ENCODE assay signal across 8 cellular contexts in genomic region chr5:141637693-141638419, GRCh38. TPM values are rescaled to one million over a fixed set of nuclear protein-coding genes. Genes with fewer than 3 reads are reported as not detected.
DNase-seq lines count a peak whose midpoint lies in the region; ATAC-seq and TF ChIP-seq lines count a peak whose summit lies in the region.

No MANE protein-coding gene starts in this region.

- whole genome bisulfite sequencing in H9 (ENCODE audit: extremely low coverage, insufficient read length, low lambda C conversion rate): no CpG with 5 or more reads among the region's 45 CpGs
- WGBS in mesendoderm (ENCODE audit: extremely low coverage, insufficient coverage, low lambda C conversion rate): no CpG with 5 or more reads among the region's 45 CpGs

- H3K4me2 ChIP-seq in H9 (ENCODE audit: insufficient read depth, insufficient read length, low read length): peak overlapping the region; percentile 79
- peak overlapping the region; percentile 85 for H3K4me2 ChIP-seq in mesendoderm (ENCODE audit: low read length)

- CTCF ChIA-PET in Calu3 (lab: Charles Lee): interaction anchor here (0.9 to 2.2 kb wide), 4 partner anchors 13 to 74 kb away, joined by 3 to 25 read pairs (median 4); partner anchors contain the start of genes DIAPH1 and FCHSD1
- CTCF ChIA-PET in activated CD4-positive, alpha-beta memory T cell treated with anti-CD3 and anti-CD28 coated beads, Interleukin-2, amount 10 ng/mL, durations not matched to agents 7 days and 5 days (lab: Charles Lee): interaction anchor here (0.8 to 9.4 kb wide), 20 partner anchors 9 to 331 kb away, joined by 3 to 150 read pairs (median 10); partner anchors contain the start of genes DELE1, DIAPH1, FCHSD1 and RNF14

- DNase-seq in Calu3 (peak; percentile 66), H9 (peak; percentile 94), NCI-H524 treated with DMSO at 0.1 percent for 48 hours (lab: John Stamatoyannopoulos, UW) (peak; percentile 15), mesendoderm (peak; percentile 93), NCI-H1694 treated with DMSO at 0.1 percent for 48 hours (lab: John Stamatoyannopoulos, UW) (no peak)
- DNase-seq in activated CD4-positive, alpha-beta memory T cell treated with anti-CD3 and anti-CD28 coated beads, Interleukin-2, amount 10 ng/mL, durations not matched to agents 7 days and 5 days: peak; percentile 65
- peak; percentile 54 to 63 (median 57) for DNase-seq in effector memory CD8-positive, alpha-beta T cell
- DNase-seq in stimulated activated naive B cell treated with anti-CD40 and anti-IgM and Interleukin-4, amounts not matched to agents 10 μg/mL and 1 μg/mL and 100 μg/mL, for 72 hours: peak; percentile 31

- H3K36me3 ChIP-seq in mesendoderm (ENCODE audit: control insufficient read depth, insufficient read depth, low read length): no peaks in the 10 kb centered on the region

- no peak overlapping the region for H2AFZ ChIP-seq in H9 (ENCODE audit: low read length)

- H3K18ac ChIP-seq in H9 (ENCODE audit: insufficient read length, low read depth, low read length) (peak overlapping the region; percentile 3), mesendoderm (ENCODE audit: low read length) (no peak overlapping the region)

- H3K27ac Mint-ChIP-seq in Calu3 (ENCODE audit: unreplicated experiment) (no peak overlapping the region), H9 (peak overlapping the region in 2 of 3 experiments; percentile 24 to 49; a peak in 3 of 7 replicates)
- peak overlapping the region; percentile 82 for H3K27ac Mint-ChIP-seq in activated CD4-positive, alpha-beta memory T cell treated with anti-CD3 and anti-CD28 coated beads, Interleukin-2, amount 10 ng/mL, durations not matched to agents 7 days and 5 days
- H3K27ac Mint-ChIP-seq in effector memory CD8-positive, alpha-beta T cell: peak overlapping the region; percentile 63 to 78
- H3K27ac Mint-ChIP-seq in stimulated activated naive B cell treated with anti-CD40 and anti-IgM and Interleukin-4, amounts not matched to agents 10 μg/mL and 1 μg/mL and 100 μg/mL, for 72 hours: peak overlapping the region; percentile 93

- H2BK5ac ChIP-seq in H9 (ENCODE audit: insufficient read length, low read length) (no peak overlapping the region), mesendoderm (ENCODE audit: low read length) (no peak overlapping the region)

- peak overlapping the region; percentile 52 for H3K4me3 ChIP-seq in mesendoderm (ENCODE audit: low read length)

- no peaks in the 10 kb centered on the region for H4K20me1 ChIP-seq in H9 (ENCODE audit: control insufficient read depth, insufficient read depth, insufficient read length)

- no peak overlapping the region for H3K4ac ChIP-seq in H9 (ENCODE audit: low read depth, low read length)
- no peak overlapping the region for H3K4ac ChIP-seq in mesendoderm (ENCODE audit: low read depth, low read length)

- intact Hi-C loops in Calu3 (cut with micrococcal nuclease; ENCODE audit: unreplicated experiment): no loop called here

- POLR2A ChIA-PET in activated CD4-positive, alpha-beta memory T cell treated with anti-CD3 and anti-CD28 coated beads, Interleukin-2, amount 10 ng/mL, durations not matched to agents 7 days and 5 days (lab: Charles Lee): interaction anchor here (1.0 to 8.7 kb wide), 12 partner anchors 11 to 458 kb away, joined by 3 to 100 read pairs (median 8); partner anchors contain the start of genes DIAPH1, FCHSD1, RNF14 and TAF7

- H3K27me3 ChIP-seq in H9 (ENCODE audit: insufficient read depth, low read length) (no peaks in the 10 kb centered on the region), mesendoderm (ENCODE audit: insufficient read depth, low read length, poor library complexity) (no peaks in the 10 kb centered on the region)

- H2AK5ac ChIP-seq in H9 (ENCODE audit: insufficient read length, low read length) (no peak overlapping the region), mesendoderm (ENCODE audit: low read length) (no peak overlapping the region)

- no TSS peak for BruUV-seq in Calu3 (replicated peaks; lab: Mats Ljungman, UMichigan)

- H3K79me1 ChIP-seq in H9 (ENCODE audit: insufficient read depth, low read depth, low read length, poor library complexity, severe bottlenecking): peaks cover 7% of the 10 kb centered on the region
- H3K79me1 ChIP-seq in mesendoderm (ENCODE audit: low read length): peaks cover 9% of the 10 kb centered on the region

- H4K5ac ChIP-seq in H9 (ENCODE audit: insufficient read length, low read depth, low read length) (no peak overlapping the region), mesendoderm (ENCODE audit: low read length) (no peak overlapping the region)

- H2BK12ac ChIP-seq in H9 (ENCODE audit: insufficient read length, low read depth, low read length): no peak overlapping the region

- H3K27ac ChIP-seq in H9 (ENCODE audit: insufficient read length, low read depth, low read length): no peak overlapping the region
- H3K27ac ChIP-seq in mesendoderm (ENCODE audit: low read depth, low read length): no peak overlapping the region

- H3K14ac ChIP-seq in H9 (ENCODE audit: insufficient read depth, low read length): peak overlapping the region; percentile 26; the same call in 1 of the 2 replicates

- H3K23ac ChIP-seq in H9 (ENCODE audit: insufficient read length, low read depth, low read length): no peak overlapping the region
- no peak overlapping the region for H3K23ac ChIP-seq in mesendoderm (ENCODE audit: low read length)

- no peak overlapping the region for H3T11ph ChIP-seq in H9 (ENCODE audit: low read length)

- H3K9ac ChIP-seq in H9 (ENCODE audit: extremely low read depth, insufficient read length, low read length) (no peak overlapping the region), mesendoderm (ENCODE audit: low read length) (peak overlapping the region; percentile 64)

- H3K36me3 Mint-ChIP-seq in Calu3 (ENCODE audit: insufficient read depth, unreplicated experiment) (peaks cover 47% of the 10 kb centered on the region), H9 (ENCODE audit: insufficient read depth in 1 of 3, low read depth in 3 of 3) (peaks cover 16 to 29% (median 25%) of the 10 kb centered on the region in 3 experiments; a peak in 6 of 7 replicates)
- peaks cover 45% of the 10 kb centered on the region for H3K36me3 Mint-ChIP-seq in activated CD4-positive, alpha-beta memory T cell treated with anti-CD3 and anti-CD28 coated beads, Interleukin-2, amount 10 ng/mL, durations not matched to agents 7 days and 5 days (ENCODE audit: low read depth)
- peaks cover 11% of the 10 kb centered on the region for H3K36me3 Mint-ChIP-seq in effector memory CD8-positive, alpha-beta T cell (ENCODE audit: insufficient read depth)
- H3K36me3 Mint-ChIP-seq in stimulated activated naive B cell treated with anti-CD40 and anti-IgM and Interleukin-4, amounts not matched to agents 10 μg/mL and 1 μg/mL and 100 μg/mL, for 72 hours: peaks cover 0 to 20% of the 10 kb centered on the region in 2 donors

- H3K4me1 ChIP-seq in H9 (ENCODE audit: insufficient read depth, low read length) (peaks cover 4% of the 10 kb centered on the region; the same call in 1 of the 2 replicates), mesendoderm (ENCODE audit: control insufficient read depth, low read depth, low read length) (peaks cover 2% of the 10 kb centered on the region)

- peaks cover 14% of the 10 kb centered on the region for H3K23me2 ChIP-seq in H9 (ENCODE audit: insufficient read length, low read depth, low read length, poor library complexity, severe bottlenecking)

- ATAC-seq in effector memory CD8-positive, alpha-beta T cell (replicated peaks): peak; percentile 53
- peak; percentile 33 for ATAC-seq in stimulated activated naive B cell treated with anti-CD40 and anti-IgM and Interleukin-4, amounts not matched to agents 10 μg/mL and 1 μg/mL and 100 μg/mL, for 72 hours (replicated peaks)

- H3K27me3 Mint-ChIP-seq in Calu3 (ENCODE audit: unreplicated experiment) (no peaks in the 10 kb centered on the region), H9 (ENCODE audit: low read depth) (peaks cover 2% of the 10 kb centered on the region)
- H3K27me3 Mint-ChIP-seq in activated CD4-positive, alpha-beta memory T cell treated with anti-CD3 and anti-CD28 coated beads, Interleukin-2, amount 10 ng/mL, durations not matched to agents 7 days and 5 days: no peaks in the 10 kb centered on the region
- H3K27me3 Mint-ChIP-seq in effector memory CD8-positive, alpha-beta T cell: no peaks in the 10 kb centered on the region
- no peaks in the 10 kb centered on the region for H3K27me3 Mint-ChIP-seq in stimulated activated naive B cell treated with anti-CD40 and anti-IgM and Interleukin-4, amounts not matched to agents 10 μg/mL and 1 μg/mL and 100 μg/mL, for 72 hours

- no peak overlapping the region for H2BK120ac ChIP-seq in H9 (ENCODE audit: low read depth, low read length, poor library complexity, severe bottlenecking)
- H2BK120ac ChIP-seq in mesendoderm (ENCODE audit: low read depth, low read length): no peak overlapping the region

- no peak overlapping the region for H2BK15ac ChIP-seq in H9 (ENCODE audit: low read depth, low read length)
- H2BK15ac ChIP-seq in mesendoderm (replicated peaks; ENCODE audit: low read depth): no peak overlapping the region

- H4K8ac ChIP-seq in H9 (replicated peaks; ENCODE audit: insufficient read length, low read depth, low read length) (no peak overlapping the region), mesendoderm (ENCODE audit: low read depth, low read length) (no peak overlapping the region)

- H4K91ac ChIP-seq in H9 (ENCODE audit: insufficient read length, low read depth, low read length): no peak overlapping the region

- TF ChIP-seq CTCF in Calu3 (IDR thresholded peaks at IDR 0.05; ENCODE audit: unreplicated experiment) (peak; percentile 24), H9 (conservative IDR thresholded peaks at IDR 0.05) (peak; percentile 63)

- H3K56ac ChIP-seq in H9 (ENCODE audit: insufficient read length, low read depth, low read length) (no peak overlapping the region), mesendoderm (ENCODE audit: low read length) (peak overlapping the region; percentile 82)

- no peak overlapping the region for H2BK20ac ChIP-seq in H9 (ENCODE audit: low read depth, low read length, poor library complexity, severe bottlenecking)

- H3K4me1 Mint-ChIP-seq in Calu3 (ENCODE audit: low read depth, unreplicated experiment): peaks cover 41% of the 10 kb centered on the region
- peaks cover 22 to 28% of the 10 kb centered on the region in 2 experiments for H3K4me1 Mint-ChIP-seq in H9
- H3K4me1 Mint-ChIP-seq in activated CD4-positive, alpha-beta memory T cell treated with anti-CD3 and anti-CD28 coated beads, Interleukin-2, amount 10 ng/mL, durations not matched to agents 7 days and 5 days: peaks cover 65% of the 10 kb centered on the region
- H3K4me1 Mint-ChIP-seq in effector memory CD8-positive, alpha-beta T cell (ENCODE audit: low read depth in 2 of 2): peaks cover 32 to 33% of the 10 kb centered on the region in 2 donors
- H3K4me1 Mint-ChIP-seq in stimulated activated naive B cell treated with anti-CD40 and anti-IgM and Interleukin-4, amounts not matched to agents 10 μg/mL and 1 μg/mL and 100 μg/mL, for 72 hours: peaks cover 34 to 49% of the 10 kb centered on the region in 2 donors

- H3K4me3 Mint-ChIP-seq in Calu3 (ENCODE audit: low read depth, unreplicated experiment): peak overlapping the region; percentile 79
- H3K4me3 Mint-ChIP-seq in H9: peak overlapping the region; percentile 92 to 96
- peak overlapping the region; percentile 93 for H3K4me3 Mint-ChIP-seq in activated CD4-positive, alpha-beta memory T cell treated with anti-CD3 and anti-CD28 coated beads, Interleukin-2, amount 10 ng/mL, durations not matched to agents 7 days and 5 days
- peak overlapping the region; percentile 88 to 89 for H3K4me3 Mint-ChIP-seq in effector memory CD8-positive, alpha-beta T cell
- H3K4me3 Mint-ChIP-seq in stimulated activated naive B cell treated with anti-CD40 and anti-IgM and Interleukin-4, amounts not matched to agents 10 μg/mL and 1 μg/mL and 100 μg/mL, for 72 hours: peak overlapping the region; percentile 91 to 92

- H3K79me2 ChIP-seq in H9 (ENCODE audit: insufficient read depth, low read length): peaks cover 10% of the 10 kb centered on the region; the same call in 1 of the 2 replicates
- H3K79me2 ChIP-seq in mesendoderm (ENCODE audit: control insufficient read depth, insufficient read depth, low read length): peaks cover 21% of the 10 kb centered on the region

- H3K9me3 ChIP-seq in H9 (ENCODE audit: control insufficient read depth, low read depth, low read length): no peaks in the 10 kb centered on the region

- no peaks in the 10 kb centered on the region for H3K9me3 Mint-ChIP-seq in Calu3 (ENCODE audit: low read depth, unreplicated experiment)
- H3K9me3 Mint-ChIP-seq in H9: no peaks in the 10 kb centered on the region; a peak in 1 of 5 replicates
- no peaks in the 10 kb centered on the region for H3K9me3 Mint-ChIP-seq in activated CD4-positive, alpha-beta memory T cell treated with anti-CD3 and anti-CD28 coated beads, Interleukin-2, amount 10 ng/mL, durations not matched to agents 7 days and 5 days
- H3K9me3 Mint-ChIP-seq in effector memory CD8-positive, alpha-beta T cell: no peaks in the 10 kb centered on the region
- H3K9me3 Mint-ChIP-seq in stimulated activated naive B cell treated with anti-CD40 and anti-IgM and Interleukin-4, amounts not matched to agents 10 μg/mL and 1 μg/mL and 100 μg/mL, for 72 hours: no peaks in the 10 kb centered on the region

RNA-seq across cellular contexts. Expression of gene RELL2, which starts 1.1 kb away (rescaled TPM):
- 12.5 and 12.6 TPM in 2 replicates for total RNA-seq in Calu3 (2022)
- total RNA-seq in H9 (2021): 9.8 and 11.1 TPM in 2 replicates
- 10 to 100 TPM; 18.8 to 19.4 TPM for total RNA-seq in activated CD4-positive, alpha-beta memory T cell treated with anti-CD3 and anti-CD28 coated beads, Interleukin-2, amount 10 ng/mL, durations not matched to agents 7 days and 5 days
- polyA plus RNA-seq in mesendoderm (2013, experiment 1 of 2): 4.3 TPM
- 4.2 TPM for polyA plus RNA-seq in mesendoderm (2013, experiment 2 of 2)

RNA-seq across cellular contexts. Expression of gene HDAC3, which starts 1.2 kb away (rescaled TPM):
- total RNA-seq in Calu3 (2022): 96.3 and 102 TPM in 2 replicates
- total RNA-seq in H9 (2021): 98.3 and 98.5 TPM in 2 replicates
- total RNA-seq in activated CD4-positive, alpha-beta memory T cell treated with anti-CD3 and anti-CD28 coated beads, Interleukin-2, amount 10 ng/mL, durations not matched to agents 7 days and 5 days: 10 to 100 TPM; 72.0 to 77.9 TPM
- polyA plus RNA-seq in mesendoderm (2013, experiment 1 of 2): 65.6 TPM
- 64.3 TPM for polyA plus RNA-seq in mesendoderm (2013, experiment 2 of 2)

RNA-seq across cellular contexts. Expression of gene FCHSD1, which starts 13.4 kb away (rescaled TPM):
- total RNA-seq in Calu3 (2022) (41.4 and 41.8 TPM in 2 replicates), H9 (2021) (23.1 and 23.4 TPM in 2 replicates)
- 10 to 100 TPM; 69.8 to 71.8 TPM for total RNA-seq in activated CD4-positive, alpha-beta memory T cell treated with anti-CD3 and anti-CD28 coated beads, Interleukin-2, amount 10 ng/mL, durations not matched to agents 7 days and 5 days
- 7.9 TPM for polyA plus RNA-seq in mesendoderm (2013, experiment 1 of 2)
- 8.7 TPM for polyA plus RNA-seq in mesendoderm (2013, experiment 2 of 2)

RNA-seq across cellular contexts. Expression of gene DIAPH1, which starts 19.1 kb away (rescaled TPM):
- total RNA-seq in Calu3 (2022) (176 and 219 TPM in 2 replicates), H9 (2021) (117 and 123 TPM in 2 replicates)
- total RNA-seq in activated CD4-positive, alpha-beta memory T cell treated with anti-CD3 and anti-CD28 coated beads, Interleukin-2, amount 10 ng/mL, durations not matched to agents 7 days and 5 days: 100 to 1,000 TPM; 317 to 323 TPM
- polyA plus RNA-seq in mesendoderm (2013, experiment 1 of 2): 75.1 TPM
- polyA plus RNA-seq in mesendoderm (2013, experiment 2 of 2): 72.9 TPM

RNA-seq across cellular contexts. Expression of gene ARAP3, which starts 44.2 kb away (rescaled TPM):
- 17.5 and 22.8 TPM in 2 replicates for total RNA-seq in Calu3 (2022)
- 27.3 and 27.6 TPM in 2 replicates for total RNA-seq in H9 (2021)
- 10 to 100 TPM; 13.6 to 13.9 TPM for total RNA-seq in activated CD4-positive, alpha-beta memory T cell treated with anti-CD3 and anti-CD28 coated beads, Interleukin-2, amount 10 ng/mL, durations not matched to agents 7 days and 5 days
- 8.7 TPM for polyA plus RNA-seq in mesendoderm (2013, experiment 1 of 2)
- polyA plus RNA-seq in mesendoderm (2013, experiment 2 of 2): 8.7 TPM
